ENCODE assay signal across 2 cellular contexts in the genomic region with DNA sequence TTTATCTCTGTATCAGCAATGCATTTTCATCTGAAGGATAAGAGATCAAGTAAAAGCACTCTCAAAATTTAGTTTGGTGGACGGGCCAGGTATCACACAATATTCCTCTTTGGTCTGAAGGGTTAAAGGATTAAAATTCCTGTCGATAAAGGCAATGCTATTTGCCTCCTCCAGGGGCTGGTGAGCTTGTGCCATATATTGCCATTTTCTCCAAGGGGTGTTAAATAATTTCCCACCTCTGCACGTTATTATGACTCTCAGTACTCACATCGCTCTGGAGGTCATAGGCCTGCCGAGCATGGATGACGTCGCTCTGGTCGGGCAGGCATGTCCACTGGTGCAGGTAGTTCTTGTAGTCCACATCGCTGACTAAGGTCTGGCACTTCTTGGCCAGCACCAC.
TF ChIP-seq lines count a peak whose summit lies in the region.

No MANE protein-coding gene starts in this region.

TF ChIP-seq in GM23338, 12 proteins besides CTCF, POLR2A, EP300 and RAD21 (continues in another document):
- TF ChIP-seq EZH2 (IDR thresholded peaks at IDR 0.05; ENCODE audit: low read depth, unreplicated experiment) = no peak
- TF ChIP-seq, protein P1, sequence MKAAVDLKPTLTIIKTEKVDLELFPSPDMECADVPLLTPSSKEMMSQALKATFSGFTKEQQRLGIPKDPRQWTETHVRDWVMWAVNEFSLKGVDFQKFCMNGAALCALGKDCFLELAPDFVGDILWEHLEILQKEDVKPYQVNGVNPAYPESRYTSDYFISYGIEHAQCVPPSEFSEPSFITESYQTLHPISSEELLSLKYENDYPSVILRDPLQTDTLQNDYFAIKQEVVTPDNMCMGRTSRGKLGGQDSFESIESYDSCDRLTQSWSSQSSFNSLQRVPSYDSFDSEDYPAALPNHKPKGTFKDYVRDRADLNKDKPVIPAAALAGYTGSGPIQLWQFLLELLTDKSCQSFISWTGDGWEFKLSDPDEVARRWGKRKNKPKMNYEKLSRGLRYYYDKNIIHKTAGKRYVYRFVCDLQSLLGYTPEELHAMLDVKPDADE (IDR thresholded peaks at IDR 0.05) = no peak
- TF ChIP-seq STAT1 (IDR thresholded peaks at IDR 0.05; ENCODE audit: unreplicated experiment) = no peak
- TF ChIP-seq ZNF114 (CRISPR knock-in tag; IDR thresholded peaks at IDR 0.05) = no peak
- TF ChIP-seq ZNF331 (CRISPR knock-in tag; IDR thresholded peaks at IDR 0.05; ENCODE audit: low read depth) = no peak
- TF ChIP-seq POLR2AphosphoS5 (IDR thresholded peaks at IDR 0.05; ENCODE audit: low read depth) = no peak
- TF ChIP-seq JUNB (IDR thresholded peaks at IDR 0.05; ENCODE audit: unreplicated experiment) = no peak
- TF ChIP-seq REST (IDR thresholded peaks at IDR 0.05; ENCODE audit: unreplicated experiment) = no peak
- no peak for TF ChIP-seq EZH2phosphoT487 (IDR thresholded peaks at IDR 0.05; ENCODE audit: unreplicated experiment)
- no peak for TF ChIP-seq ZNF462 (CRISPR knock-in tag; IDR thresholded peaks at IDR 0.05)

TF ChIP-seq in K562, 482 proteins besides CTCF, POLR2A, EP300 and RAD21:
- TF ChIP-seq MCM3 (IDR thresholded peaks at IDR 0.05) = no peak
- TF ChIP-seq POLR2H (tag; IDR thresholded peaks at IDR 0.05; ENCODE audit: low read depth) = no peak
- no peak for TF ChIP-seq CCAR2 (IDR thresholded peaks at IDR 0.05; ENCODE audit: low read depth, low read length)
- TF ChIP-seq BCL6 (CRISPR knock-in tag; IDR thresholded peaks at IDR 0.05) = no peak
- no peak for TF ChIP-seq SREBF1 (IDR thresholded peaks at IDR 0.05; ENCODE audit: borderline replicate concordance, low read depth, low read length)
- no peak for TF ChIP-seq STAT5A (IDR thresholded peaks at IDR 0.05; ENCODE audit: borderline replicate concordance, low read length)
- no peak for TF ChIP-seq PRDM10 (IDR thresholded peaks at IDR 0.05; ENCODE audit: partially characterized antibody)
- no peak for TF ChIP-seq FOXO4 (CRISPR knock-in tag; IDR thresholded peaks at IDR 0.05)
- TF ChIP-seq ZNF124 (CRISPR knock-in tag; IDR thresholded peaks at IDR 0.05) = no peak
- no peak for TF ChIP-seq MCM5 (IDR thresholded peaks at IDR 0.05; ENCODE audit: low read depth)
- no peak for TF ChIP-seq HINFP (tag; conservative IDR thresholded peaks at IDR 0.05; ENCODE audit: low read depth)
- TF ChIP-seq, protein P2, sequence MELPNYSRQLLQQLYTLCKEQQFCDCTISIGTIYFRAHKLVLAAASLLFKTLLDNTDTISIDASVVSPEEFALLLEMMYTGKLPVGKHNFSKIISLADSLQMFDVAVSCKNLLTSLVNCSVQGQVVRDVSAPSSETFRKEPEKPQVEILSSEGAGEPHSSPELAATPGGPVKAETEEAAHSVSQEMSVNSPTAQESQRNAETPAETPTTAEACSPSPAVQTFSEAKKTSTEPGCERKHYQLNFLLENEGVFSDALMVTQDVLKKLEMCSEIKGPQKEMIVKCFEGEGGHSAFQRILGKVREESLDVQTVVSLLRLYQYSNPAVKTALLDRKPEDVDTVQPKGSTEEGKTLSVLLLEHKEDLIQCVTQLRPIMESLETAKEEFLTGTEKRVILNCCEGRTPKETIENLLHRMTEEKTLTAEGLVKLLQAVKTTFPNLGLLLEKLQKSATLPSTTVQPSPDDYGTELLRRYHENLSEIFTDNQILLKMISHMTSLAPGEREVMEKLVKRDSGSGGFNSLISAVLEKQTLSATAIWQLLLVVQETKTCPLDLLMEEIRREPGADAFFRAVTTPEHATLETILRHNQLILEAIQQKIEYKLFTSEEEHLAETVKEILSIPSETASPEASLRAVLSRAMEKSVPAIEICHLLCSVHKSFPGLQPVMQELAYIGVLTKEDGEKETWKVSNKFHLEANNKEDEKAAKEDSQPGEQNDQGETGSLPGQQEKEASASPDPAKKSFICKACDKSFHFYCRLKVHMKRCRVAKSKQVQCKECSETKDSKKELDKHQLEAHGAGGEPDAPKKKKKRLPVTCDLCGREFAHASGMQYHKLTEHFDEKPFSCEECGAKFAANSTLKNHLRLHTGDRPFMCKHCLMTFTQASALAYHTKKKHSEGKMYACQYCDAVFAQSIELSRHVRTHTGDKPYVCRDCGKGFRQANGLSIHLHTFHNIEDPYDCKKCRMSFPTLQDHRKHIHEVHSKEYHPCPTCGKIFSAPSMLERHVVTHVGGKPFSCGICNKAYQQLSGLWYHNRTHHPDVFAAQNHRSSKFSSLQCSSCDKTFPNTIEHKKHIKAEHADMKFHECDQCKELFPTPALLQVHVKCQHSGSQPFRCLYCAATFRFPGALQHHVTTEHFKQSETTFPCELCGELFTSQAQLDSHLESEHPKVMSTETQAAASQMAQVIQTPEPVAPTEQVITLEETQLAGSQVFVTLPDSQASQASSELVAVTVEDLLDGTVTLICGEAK (IDR thresholded peaks at IDR 0.05) = no peak
- TF ChIP-seq, protein P2 (CRISPR knock-in tag; IDR thresholded peaks at IDR 0.05) = no peak
- no peak for TF ChIP-seq HCFC1 (IDR thresholded peaks at IDR 0.05; ENCODE audit: low read depth, low read length)
- no peak for TF ChIP-seq CEBPB (tag; IDR thresholded peaks at IDR 0.05)
- no peak for TF ChIP-seq PHTF2 (CRISPR knock-in tag; IDR thresholded peaks at IDR 0.05)
